In genomic region chr11:68457898-68458249, GRCh38 we compare ENCODE assay signal across 1 cellular context.
A peak's percentile ranks its signal among the peaks of the same experiment; 100 is the strongest.
TF ChIP-seq lines count a peak whose summit lies in the region.

No MANE protein-coding gene starts in this region.

TF ChIP-seq in HepG2, 621 proteins besides CTCF, POLR2A, EP300 and RAD21 (continued from another document and continues in another):
- TF ChIP-seq THAP9 (CRISPR knock-in tag; IDR thresholded peaks at IDR 0.05; ENCODE audit: borderline replicate concordance) (peak; percentile 87), RFX5 (IDR thresholded peaks at IDR 0.05; ENCODE audit: low read depth, low read length) (no peak), RAD51 (IDR thresholded peaks at IDR 0.05; ENCODE audit: borderline replicate concordance) (no peak), GTF3A (CRISPR knock-in tag; conservative IDR thresholded peaks at IDR 0.05) (no peak), ATF6 (CRISPR knock-in tag; conservative IDR thresholded peaks at IDR 0.05) (no peak), ZNF343 (CRISPR knock-in tag; IDR thresholded peaks at IDR 0.05) (no peak), NR3C1 (CRISPR knock-in tag; IDR thresholded peaks at IDR 0.05) (no peak), RFXANK (CRISPR knock-in tag; IDR thresholded peaks at IDR 0.05) (no peak), TFDP1 (CRISPR knock-in tag; IDR thresholded peaks at IDR 0.05; ENCODE audit: borderline replicate concordance) (peak; percentile 25; the same call in 1 of the 2 replicates), AHDC1 (CRISPR knock-in tag; IDR thresholded peaks at IDR 0.05; ENCODE audit: borderline replicate concordance) (no peak), ZNF687 (CRISPR knock-in tag; IDR thresholded peaks at IDR 0.05) (peak; percentile 78), EHMT2 (IDR thresholded peaks at IDR 0.05; ENCODE audit: borderline replicate concordance, low read depth, low read length) (no peak), MAX (IDR thresholded peaks at IDR 0.05) (peak; percentile 43; the same call in 1 of the 2 replicates), ZNF598 (CRISPR knock-in tag; IDR thresholded peaks at IDR 0.05; ENCODE audit: borderline replicate concordance) (no peak), RXRB (CRISPR knock-in tag; IDR thresholded peaks at IDR 0.05; ENCODE audit: borderline replicate concordance) (no peak), MAFF (IDR thresholded peaks at IDR 0.05; ENCODE audit: low read depth, low read length) (no peak), TFE3 (CRISPR knock-in tag; IDR thresholded peaks at IDR 0.05) (no peak), NFYC (CRISPR knock-in tag; IDR thresholded peaks at IDR 0.05) (no peak), MXD4 (CRISPR knock-in tag; IDR thresholded peaks at IDR 0.05) (no peak), UBTF (CRISPR knock-in tag; IDR thresholded peaks at IDR 0.05) (peak; percentile 51; the same call in 1 of the 2 replicates), MEIS1 (CRISPR knock-in tag; IDR thresholded peaks at IDR 0.05; ENCODE audit: borderline replicate concordance) (no peak), KDM5A (IDR thresholded peaks at IDR 0.05; ENCODE audit: borderline replicate concordance, low read length) (no peak), CENPT (CRISPR knock-in tag; IDR thresholded peaks at IDR 0.05; ENCODE audit: low read depth) (no peak), ZZZ3 (CRISPR knock-in tag; IDR thresholded peaks at IDR 0.05; ENCODE audit: borderline replicate concordance) (no peak), ZNF616 (CRISPR knock-in tag; IDR thresholded peaks at IDR 0.05; ENCODE audit: low read depth) (0 out of 2 replicates have a peak, but pooled peaks have one; percentile 55), HNRNPLL (IDR thresholded peaks at IDR 0.05; ENCODE audit: low read depth, low read length, poor library complexity, severe bottlenecking) (no peak), DNMT3B (CRISPR knock-in tag; conservative IDR thresholded peaks at IDR 0.05) (no peak), ZNF567 (CRISPR knock-in tag; IDR thresholded peaks at IDR 0.05; ENCODE audit: borderline replicate concordance) (no peak), CERS6 (CRISPR knock-in tag; IDR thresholded peaks at IDR 0.05) (no peak), ZNF280B (CRISPR knock-in tag; IDR thresholded peaks at IDR 0.05; ENCODE audit: borderline replicate concordance) (no peak), MED8 (CRISPR knock-in tag; IDR thresholded peaks at IDR 0.05; ENCODE audit: insufficient replicate concordance) (no peak), RORA (CRISPR knock-in tag; IDR thresholded peaks at IDR 0.05) (no peak), ETV5 (CRISPR knock-in tag; IDR thresholded peaks at IDR 0.05; ENCODE audit: borderline replicate concordance) (peak; percentile 45; the same call in 1 of the 2 replicates)
